ENCODE assay signal across 22 cellular contexts in genomic region chr2:101398026-101398830, GRCh38. TPM values are rescaled to one million over a fixed set of nuclear protein-coding genes. Genes with fewer than 3 reads are reported as not detected.
"Had no signal": no experiment of that assay in that cellular context is flagged by ENCODE, and none has a peak within 500 bp of the region (broad histone marks: within the 10 kb centered on the region; RNA-seq: fewer than 3 reads in every experiment).

No MANE protein-coding gene starts in this region.

- ATAC-seq: esophagus mucosa; gastroesophageal sphincter; heart left ventricle; left ventricle myocardium superior; psoas muscle; right cardiac atrium; stimulated activated memory B cell treated with anti-CD40 and anti-IgM and Interleukin-4, amounts not matched to agents 10 μg/mL and 1 μg/mL and 100 μg/mL, for 72 hours; upper lobe of right lung had no signal

- H2AFZ ChIP-seq: neural progenitor cell had no signal

- DNase-seq: activated CD4-positive, alpha-beta T cell treated with anti-CD3 and anti-CD28 coated beads, Interleukin-2, amount 50 U/mL, for 1 hour; activated CD4-positive, CD25-positive, alpha-beta regulatory T cell; activated gamma-delta T cell treated with Interleukin-2 at 50 U/mL for 16 hours; activated T-cell treated with anti-CD3 and anti-CD28 coated beads, Interleukin-2, amount 50 U/mL, for 72 hours; adrenal gland; effector CD8-positive, alpha-beta T cell; heart left ventricle; left ventricle myocardium superior; naive B cell; psoas muscle; right cardiac atrium; stimulated activated CD4-positive, alpha-beta T cell treated with anti-CD3 and anti-CD28 coated beads, Interleukin-4, amount 100 ng/mL, for 24 hours; upper lobe of right lung had no signal

- H3K9ac ChIP-seq: neural progenitor cell had no signal

- H3K9me3 ChIP-seq: adrenal gland, gastroesophageal sphincter, heart left ventricle, psoas muscle, thoracic aorta, upper lobe of right lung had no signal

- H3K27ac ChIP-seq: adrenal gland, gastroesophageal sphincter, heart left ventricle, neural progenitor cell, psoas muscle, skin epidermis, thoracic aorta, upper lobe of right lung had no signal

- H3K36me3 ChIP-seq: adrenal gland, gastroesophageal sphincter, heart left ventricle, neural progenitor cell, thoracic aorta, upper lobe of right lung had no signal

- H3K4me3 ChIP-seq: adrenal gland, gastroesophageal sphincter, heart left ventricle, neural progenitor cell, psoas muscle, skin epidermis, thoracic aorta, upper lobe of right lung had no signal

- H3K4me2 ChIP-seq: neural progenitor cell had no signal

- H3K4me1 ChIP-seq: adrenal gland, gastroesophageal sphincter, psoas muscle, upper lobe of right lung had no signal

- H3K27me3 ChIP-seq: adrenal gland, heart left ventricle, neural progenitor cell had no signal

RNA-seq across cellular contexts. Expression of gene CREG2, which starts 10.9 kb away (rescaled TPM):
- total RNA-seq: activated naive CD4-positive, alpha-beta T cell treated with anti-CD3 and anti-CD28 coated beads, Interleukin-2, amount 50 U/mL, for 72 hours; activated T-cell treated with anti-CD3 and anti-CD28 coated beads, Interleukin-2, amount 50 U/mL, for 72 hours; left ventricle myocardium superior; mononuclear cell; osteocyte; thoracic aorta; upper lobe of right lung had no signal
- polyA plus RNA-seq: heart left ventricle had no signal
